8 cellular contexts compared by ENCODE assay signal in the genomic region with DNA sequence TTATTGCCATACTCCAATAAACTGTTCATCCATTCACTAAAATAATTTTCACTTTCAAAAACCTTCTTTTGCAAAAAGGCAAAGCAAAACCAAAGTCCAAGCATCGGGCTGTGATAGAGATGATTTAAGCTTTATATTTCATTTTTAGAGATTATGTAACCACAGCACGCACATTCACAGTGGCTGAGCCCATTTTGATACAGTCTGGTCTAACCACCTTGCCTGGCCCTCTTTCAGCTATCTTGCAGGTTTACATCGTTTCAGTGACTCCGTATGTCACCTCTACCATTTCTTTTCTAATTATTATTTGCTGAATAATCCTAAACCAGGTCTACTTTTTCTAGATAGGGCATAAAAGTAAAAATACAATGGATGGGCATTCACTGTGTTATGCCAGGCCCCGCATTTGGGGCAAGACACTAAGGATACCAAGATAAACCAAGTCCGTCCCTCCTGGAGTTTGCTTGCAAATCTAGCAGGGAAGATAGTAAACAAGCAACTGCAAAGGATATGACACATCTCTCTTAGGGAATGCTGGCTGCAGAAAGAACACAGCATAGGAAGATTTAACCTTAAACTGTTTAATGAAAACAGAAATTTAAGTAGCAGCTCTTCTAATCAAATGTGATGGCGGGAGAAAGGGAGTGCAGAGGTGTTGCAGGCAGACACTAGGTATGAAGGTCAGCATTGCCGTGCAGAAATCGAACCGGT. TPM values are rescaled to one million over a fixed set of nuclear protein-coding genes. Genes with fewer than 3 reads are reported as not detected.
DNase-seq lines count a peak whose midpoint lies in the region; ATAC-seq and TF ChIP-seq lines count a peak whose summit lies in the region.

No MANE protein-coding gene starts in this region.

- H3K27ac ChIP-seq in KOPT-K1 (ENCODE audit: low read depth, low read length, poor library complexity, severe bottlenecking): peak overlapping the region; percentile 86
- H3K27ac ChIP-seq in naive thymus-derived CD4-positive, alpha-beta T cell (ENCODE audit: low read depth, low read length): peak overlapping the region; percentile 91

- peaks cover 67% of the 10 kb centered on the region for H3K4me1 Mint-ChIP-seq in chondrocyte (ENCODE audit: low read depth)
- H3K4me1 Mint-ChIP-seq in naive thymus-derived CD4-positive, alpha-beta T cell: peaks cover 52 to 74% (median 59%) of the 10 kb centered on the region in 7 donors

- intact Hi-C loops in naive thymus-derived CD4-positive, alpha-beta T cell (cut with micrococcal nuclease): loop anchor here (2.0 to 5.0 kb wide), 11 partner anchors 15 to 1543 kb away; partner anchors contain the start of genes CFAP97 (in 2 of the 2), CDKN2AIP (in 1 of the 2), CYP4V2 (in 1 of the 2) and LRP2BP (in 1 of the 2)

- H3K27ac Mint-ChIP-seq in chondrocyte (ENCODE audit: unreplicated experiment): peak overlapping the region; percentile 91
- peak overlapping the region; percentile 91 to 97 (median 95) for H3K27ac Mint-ChIP-seq in naive thymus-derived CD4-positive, alpha-beta T cell

- DNase-seq in AG10803 (ENCODE audit: low read depth) (peak; percentile 15), chondrocyte (ENCODE audit: low spot score) (no peak), NCI-H2227 (lab: John Stamatoyannopoulos, UW; ENCODE audit: unreplicated experiment) (no peak), NCI-H1694 treated with DMSO at 0.1 percent for 48 hours (lab: John Stamatoyannopoulos, UW) (no peak), NCI-H524 treated with DMSO at 0.1 percent for 48 hours (lab: John Stamatoyannopoulos, UW) (no peak)
- no peak for DNase-seq in naive thymus-derived CD4-positive, alpha-beta T cell
- DNase-seq in activated effector memory CD4-positive, alpha-beta T cell treated with anti-CD3 and anti-CD28 coated beads, Interleukin-2, amount 50 U/mL, for 16 hours: no peak

- H3K9me3 Mint-ChIP-seq in chondrocyte (ENCODE audit: low read depth): no peaks in the 10 kb centered on the region
- peaks cover 0 to 3% (median 0%) of the 10 kb centered on the region in 11 donors for H3K9me3 Mint-ChIP-seq in naive thymus-derived CD4-positive, alpha-beta T cell

- TF ChIP-seq CTCF in AG10803 (conservative IDR thresholded peaks at IDR 0.05; ENCODE audit: low read length) (no peak), chondrocyte (IDR thresholded peaks at IDR 0.05) (no peak)

- H3K9me3 ChIP-seq in KOPT-K1 (ENCODE audit: insufficient read depth, low read length, poor library complexity, severe bottlenecking): no peaks in the 10 kb centered on the region
- no peaks in the 10 kb centered on the region for H3K9me3 ChIP-seq in naive thymus-derived CD4-positive, alpha-beta T cell (ENCODE audit: control insufficient read depth in 2 of 3, low read length in 3 of 3)

- CTCF ChIA-PET in naive thymus-derived CD4-positive, alpha-beta T cell (lab: Charles Lee): interaction anchor here (0.6 to 2.7 kb wide), 4 partner anchors 11 to 384 kb away, joined by 3 to 12 read pairs (median 4); no protein-coding TSS in a partner anchor

- peak overlapping the region; percentile 83 for H3K4me3 ChIP-seq in AG10803 (ENCODE audit: low read length)
- H3K4me3 ChIP-seq in naive thymus-derived CD4-positive, alpha-beta T cell (ENCODE audit: low read length): peak overlapping the region; percentile 86

- peak overlapping the region; percentile 80 for H3K4me3 Mint-ChIP-seq in chondrocyte (ENCODE audit: unreplicated experiment)
- peak overlapping the region; percentile 90 to 99 (median 96) for H3K4me3 Mint-ChIP-seq in naive thymus-derived CD4-positive, alpha-beta T cell

- H3K36me3 Mint-ChIP-seq in chondrocyte (ENCODE audit: low read depth): no peaks in the 10 kb centered on the region
- H3K36me3 Mint-ChIP-seq in naive thymus-derived CD4-positive, alpha-beta T cell: peaks cover 0 to 38% (median 6%) of the 10 kb centered on the region in 5 donors

- ATAC-seq in naive thymus-derived CD4-positive, alpha-beta T cell: no peak

- H3K4me1 ChIP-seq in naive thymus-derived CD4-positive, alpha-beta T cell (ENCODE audit: control insufficient read depth in 2 of 2, insufficient read depth in 2 of 2, low read length in 2 of 2): peaks cover 26 to 41% of the 10 kb centered on the region in 2 donors

- peaks cover 55% of the 10 kb centered on the region for H3K36me3 ChIP-seq in KOPT-K1 (ENCODE audit: insufficient read depth, low read length)
- peaks cover 0 to 14% (median under 1%) of the 10 kb centered on the region in 3 experiments for H3K36me3 ChIP-seq in naive thymus-derived CD4-positive, alpha-beta T cell (ENCODE audit: control insufficient read depth in 2 of 3, insufficient read depth in 3 of 3, low read length in 3 of 3)

- no peaks in the 10 kb centered on the region for H3K27me3 ChIP-seq in naive thymus-derived CD4-positive, alpha-beta T cell (ENCODE audit: control insufficient read depth in 2 of 2, insufficient read depth in 2 of 2, low read length in 2 of 2)

- POLR2A ChIA-PET in naive thymus-derived CD4-positive, alpha-beta T cell (lab: Charles Lee): interaction anchor here (0.5 to 2.6 kb wide), 8 partner anchors 14 to 416 kb away, joined by 3 to 16 read pairs (median 4); partner anchors contain the start of gene IRF2

- no peaks in the 10 kb centered on the region for H3K27me3 Mint-ChIP-seq in chondrocyte (ENCODE audit: low read depth)
- no peaks in the 10 kb centered on the region for H3K27me3 Mint-ChIP-seq in naive thymus-derived CD4-positive, alpha-beta T cell

RNA-seq across cellular contexts. Expression of gene CASP3, which starts 1.7 kb away (rescaled TPM):
- total RNA-seq in chondrocyte: 27.4 to 31.8 TPM (median 31.5 TPM) in 3 replicates
- 10 to 100 TPM; 12.4 to 73.4 (median 17.2) TPM for total RNA-seq in naive thymus-derived CD4-positive, alpha-beta T cell
- polyA plus RNA-seq in naive thymus-derived CD4-positive, alpha-beta T cell: 1 to 10 TPM; 2.9 to 4.3 TPM

RNA-seq across cellular contexts. Expression of gene PRIMPOL, which starts 2.0 kb away (rescaled TPM):
- 11.3 to 14.5 TPM (median 12.7 TPM) in 3 replicates for total RNA-seq in chondrocyte
- total RNA-seq in naive thymus-derived CD4-positive, alpha-beta T cell: 10 to 100 TPM; 12.1 to 19.3 (median 16.7) TPM
- 10 to 100 TPM; 12.3 to 16.5 TPM for polyA plus RNA-seq in naive thymus-derived CD4-positive, alpha-beta T cell
